11 cellular contexts compared by ENCODE assay signal in genomic region chr10:26969145-26969926, GRCh38.
DNase-seq lines count a peak whose midpoint lies in the region; ATAC-seq and TF ChIP-seq lines count a peak whose summit lies in the region.
"Had no signal": no experiment of that assay in that cellular context is flagged by ENCODE, and none has a peak within 500 bp of the region (broad histone marks: within the 10 kb centered on the region; RNA-seq: fewer than 3 reads in every experiment).

No MANE protein-coding gene starts in this region.

- H3K9me3 Mint-ChIP-seq in activated naive CD4-positive, alpha-beta T cell treated with anti-CD3 and anti-CD28 coated beads, Interleukin-2, amount 10 ng/mL, durations not matched to agents 7 days and 5 days: no peaks in the 10 kb centered on the region

- no peak overlapping the region for H2AFZ ChIP-seq in MM.1S (ENCODE audit: low read length)

- H3K9me3 ChIP-seq in MM.1S (replicated peaks; ENCODE audit: insufficient read depth, low read length): no peaks in the 10 kb centered on the region
- H3K9me3 ChIP-seq: ovary had no signal

- H3K9me2 ChIP-seq in MM.1S (replicated peaks; ENCODE audit: insufficient read depth, low read length): no peaks in the 10 kb centered on the region

- H3K27me3 ChIP-seq in MM.1S (replicated peaks; ENCODE audit: insufficient read depth, low read length): no peaks in the 10 kb centered on the region
- H3K27me3 ChIP-seq: ovary had no signal

- DNase-seq in activated naive CD4-positive, alpha-beta T cell treated with anti-CD3 and anti-CD28 coated beads, Interleukin-2, amount 10 ng/mL, durations not matched to agents 7 days and 5 days: no peak
- DNase-seq in activated naive CD4-positive, alpha-beta T cell treated with anti-CD3 and anti-CD28 coated beads, Interleukin-2, amount 50 U/mL, for 16 hours: no peak
- DNase-seq in stimulated activated naive CD8-positive, alpha-beta T cell treated with anti-CD3 and anti-CD28 coated beads, Interleukin-15, Interleukin-2, amounts not matched to agents 100 U/mL and 50 U/mL, for 24 hours: no peak
- DNase-seq in MM.1S: no peak
- DNase-seq in islet precursor cell: no peak
- no peak for DNase-seq in NCI-H1417 treated with DMSO at 0.1 percent for 48 hours (lab: John Stamatoyannopoulos, UW)
- DNase-seq: ovary had no signal

- no peaks in the 10 kb centered on the region for H4K20me1 ChIP-seq in MM.1S (ENCODE audit: insufficient read depth, low read length)

- CTCF ChIA-PET in activated naive CD4-positive, alpha-beta T cell treated with anti-CD3 and anti-CD28 coated beads, Interleukin-2, amount 10 ng/mL, durations not matched to agents 7 days and 5 days (lab: Charles Lee): interaction anchor here (0.6 kb wide), 1 partner anchor 56 kb away, joined by 3 read pairs; no protein-coding TSS in a partner anchor

- H3K27ac ChIP-seq in MM.1S (ENCODE audit: low read length): no peak overlapping the region
- H3K27ac ChIP-seq: ovary had no signal

- no peaks in the 10 kb centered on the region for H3K4me1 ChIP-seq in MM.1S (ENCODE audit: low read length)

- H3K9ac ChIP-seq in MM.1S (ENCODE audit: low read length): no peak overlapping the region

- H3K79me2 ChIP-seq in MM.1S (ENCODE audit: low read length): no peaks in the 10 kb centered on the region

- H3K36me3 ChIP-seq in MM.1S (replicated peaks; ENCODE audit: insufficient read depth, low read length): no peaks in the 10 kb centered on the region
- H3K36me3 ChIP-seq: ovary had no signal

- no peaks in the 10 kb centered on the region for H3F3A ChIP-seq in MM.1S (ENCODE audit: insufficient read depth, low read length)

- TF ChIP-seq CTCF in MM.1S (IDR thresholded peaks at IDR 0.05; ENCODE audit: low read length): no peak

- no peak overlapping the region for H3K4me3 ChIP-seq in MM.1S (ENCODE audit: low read length)
- H3K4me3 ChIP-seq: ovary had no signal

- peaks cover 5% of the 10 kb centered on the region for H3K36me3 Mint-ChIP-seq in activated naive CD4-positive, alpha-beta T cell treated with anti-CD3 and anti-CD28 coated beads, Interleukin-2, amount 10 ng/mL, durations not matched to agents 7 days and 5 days

- H3K27ac Mint-ChIP-seq in activated naive CD4-positive, alpha-beta T cell treated with anti-CD3 and anti-CD28 coated beads, Interleukin-2, amount 10 ng/mL, durations not matched to agents 7 days and 5 days: peak overlapping the region; percentile 53
- H3K27ac Mint-ChIP-seq: B cell had no signal

- peaks cover 20% of the 10 kb centered on the region for H3K4me1 Mint-ChIP-seq in activated naive CD4-positive, alpha-beta T cell treated with anti-CD3 and anti-CD28 coated beads, Interleukin-2, amount 10 ng/mL, durations not matched to agents 7 days and 5 days

- H3K4me2 ChIP-seq in MM.1S (ENCODE audit: low read depth, low read length): no peak overlapping the region

- no peaks in the 10 kb centered on the region for H3K27me3 Mint-ChIP-seq in activated naive CD4-positive, alpha-beta T cell treated with anti-CD3 and anti-CD28 coated beads, Interleukin-2, amount 10 ng/mL, durations not matched to agents 7 days and 5 days
- H3K27me3 Mint-ChIP-seq: B cell had no signal

- H3K4me3 Mint-ChIP-seq in activated naive CD4-positive, alpha-beta T cell treated with anti-CD3 and anti-CD28 coated beads, Interleukin-2, amount 10 ng/mL, durations not matched to agents 7 days and 5 days: no peak overlapping the region
- H3K4me3 Mint-ChIP-seq: B cell had no signal

- peak; percentile 88 for ATAC-seq in GM21723 (IDR thresholded peaks at IDR 0.05; ENCODE audit: unreplicated experiment)
- ATAC-seq in HG03432 (IDR thresholded peaks at IDR 0.05; ENCODE audit: unreplicated experiment): peak; percentile 92
- peak; percentile 86 for ATAC-seq in stimulated activated naive CD8-positive, alpha-beta T cell treated with anti-CD3 and anti-CD28 coated beads, Interleukin-15, Interleukin-2, amounts not matched to agents 100 U/mL and 50 U/mL, for 24 hours
- ATAC-seq: Right ventricle myocardium inferior had no signal
